In genomic region chr2:85309699-85310321, GRCh38 we compare ENCODE assay signal across 8 cellular contexts. TPM values are rescaled to one million over a fixed set of nuclear protein-coding genes. Genes with fewer than 3 reads are reported as not detected.
DNase-seq lines count a peak whose midpoint lies in the region; ATAC-seq and TF ChIP-seq lines count a peak whose summit lies in the region.

No MANE protein-coding gene starts in this region.

- no peaks in the 10 kb centered on the region for H3K27me3 ChIP-seq in ovary

- DNase-seq in NOMO-1 treated with DMSO at 0.1 percent for 48 hours (lab: John Stamatoyannopoulos, UW; ENCODE audit: unreplicated experiment) (peak; percentile 38), chondrocyte (ENCODE audit: low spot score) (no peak), ovary (peak; percentile 32 to 57 (median 52))
- no peak for DNase-seq in stimulated activated CD4-positive, alpha-beta T cell treated with anti-CD3 and anti-CD28 coated beads, Interleukin-4, amount 100 ng/mL, for 24 hours

- H3K4me1 Mint-ChIP-seq in chondrocyte (ENCODE audit: low read depth): peaks cover 28% of the 10 kb centered on the region

- WGBS in ovary, 3 donors: 43 to 55% (median 50%) methylated on average over 19 of the region's 19 CpGs

- peak; percentile 39 for ATAC-seq in GM19324 (IDR thresholded peaks at IDR 0.05; ENCODE audit: low FRiP score, unreplicated experiment)
- ATAC-seq in esophagus mucosa: no peak
- no peak for ATAC-seq in HG03439 (IDR thresholded peaks at IDR 0.05; ENCODE audit: unreplicated experiment)
- ATAC-seq in HG02852 (IDR thresholded peaks at IDR 0.05; ENCODE audit: unreplicated experiment): no peak

- TF ChIP-seq POLR2A in ovary (IDR thresholded peaks at IDR 0.05): no peak

- H3K27ac Mint-ChIP-seq in chondrocyte (ENCODE audit: unreplicated experiment): peak overlapping the region; percentile 12

- TF ChIP-seq EP300 in ovary (IDR thresholded peaks at IDR 0.05): no peak

- H3K9me3 Mint-ChIP-seq in chondrocyte (ENCODE audit: low read depth): no peaks in the 10 kb centered on the region

- no peaks in the 10 kb centered on the region for H3K9me3 ChIP-seq in ovary

- peak overlapping the region in 1 of 2 donors; percentile 53 for H3K27ac ChIP-seq in ovary

- no peak overlapping the region for H3K4me3 Mint-ChIP-seq in chondrocyte (ENCODE audit: unreplicated experiment)

- TF ChIP-seq CTCF in chondrocyte (IDR thresholded peaks at IDR 0.05): no peak
- no peak for TF ChIP-seq CTCF in ovary (IDR thresholded peaks at IDR 0.05)

- H3K27me3 Mint-ChIP-seq in chondrocyte (ENCODE audit: low read depth): no peaks in the 10 kb centered on the region

- intact Hi-C loops in ovary (cut with DNase I): no loop called here

- H3K36me3 ChIP-seq in ovary: no peaks in the 10 kb centered on the region

- H3K4me1 ChIP-seq in ovary (ENCODE audit: insufficient read depth): peaks cover 4% of the 10 kb centered on the region

- no peak overlapping the region for H3K4me3 ChIP-seq in ovary

- peaks cover 17% of the 10 kb centered on the region for H3K36me3 Mint-ChIP-seq in chondrocyte (ENCODE audit: low read depth)

RNA-seq across cellular contexts. Expression of gene TGOLN2, which starts 18.0 kb away (rescaled TPM):
- total RNA-seq in chondrocyte: 79.7 to 101 TPM (median 84.8 TPM) in 3 replicates
- 10 to 100 TPM; 58.5 to 86.5 (median 75.8) TPM for total RNA-seq in ovary
- 100 to 1,000 TPM in 1 of 2 donors, 10 to 100 TPM in 1; 43.2 to 115 TPM for polyA plus RNA-seq in ovary
- total RNA-seq in esophagus mucosa: 31.0 TPM

RNA-seq across cellular contexts. Expression of gene RETSAT, which starts 44.5 kb away (rescaled TPM):
- total RNA-seq in chondrocyte (35.6 to 40.3 TPM (median 36.3 TPM) in 3 replicates), ovary (10 to 100 TPM; 13.4 to 29.4 (median 25.1) TPM), esophagus mucosa (77.9 TPM)
- 10 to 100 TPM; 16.2 to 24.8 TPM for polyA plus RNA-seq in ovary

RNA-seq across cellular contexts. Expression of gene ELMOD3, which starts 44.8 kb away (rescaled TPM):
- total RNA-seq in chondrocyte: 14.3 to 20.0 TPM (median 15.2 TPM) in 3 replicates
- total RNA-seq in ovary: 10 to 100 TPM; 13.0 to 23.0 (median 15.2) TPM
- 10 to 100 TPM; 17.6 to 21.6 TPM for polyA plus RNA-seq in ovary
- total RNA-seq in esophagus mucosa: 8.1 TPM

Comparison
In these comparisons a context has a peak if more than half of its experiments do, and no peak if none do; other contexts are left out.
1. DNase-seq: peak in NOMO-1 treated with DMSO at 0.1 percent for 48 hours (single experiment) and ovary (5 of 5); none in chondrocyte (single experiment) and stimulated activated CD4-positive, alpha-beta T cell treated with anti-CD3 and anti-CD28 coated beads, Interleukin-4, amount 100 ng/mL, for 24 hours (single experiment).